In the genomic region with DNA sequence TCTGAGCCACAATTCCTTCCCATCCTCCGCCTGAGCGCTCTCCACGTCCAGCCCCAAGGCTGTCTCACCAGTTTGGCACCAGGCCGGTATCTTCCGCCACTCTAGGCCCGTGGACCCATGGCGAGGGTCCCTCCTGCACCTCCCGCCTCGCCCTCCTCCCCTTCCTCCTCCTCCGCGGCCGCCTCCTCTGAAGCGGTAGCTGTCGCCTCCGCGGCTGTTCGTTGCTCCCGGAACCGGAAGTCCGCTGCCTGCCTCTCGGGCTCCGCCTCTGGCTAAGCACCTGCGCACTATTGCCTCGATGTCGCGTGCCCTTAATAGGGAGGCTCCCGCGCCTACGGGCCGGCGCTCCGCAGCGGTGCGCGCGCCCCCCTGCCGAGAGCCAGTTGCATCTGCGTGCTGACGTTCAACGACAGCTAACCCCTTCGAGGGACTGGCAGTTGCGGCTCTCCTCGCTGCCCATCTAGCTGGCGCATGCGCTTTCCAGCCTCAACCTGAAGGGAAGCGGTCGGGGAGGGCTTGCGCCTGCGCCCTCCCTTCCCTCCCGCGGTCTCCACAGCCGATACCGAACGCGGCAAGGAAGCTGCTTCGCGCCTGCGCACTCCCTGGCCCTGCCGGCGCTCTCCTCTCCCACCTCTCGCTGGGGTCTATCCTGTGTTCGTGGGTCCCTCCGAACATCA, we compare ENCODE assay signal across 8 cellular contexts. TPM values are rescaled to one million over a fixed set of nuclear protein-coding genes. Genes with fewer than 3 reads are reported as not detected.
DNase-seq lines count a peak whose midpoint lies in the region; ATAC-seq, FAIRE-seq and TF ChIP-seq lines count a peak whose summit lies in the region.

A gene with protein sequence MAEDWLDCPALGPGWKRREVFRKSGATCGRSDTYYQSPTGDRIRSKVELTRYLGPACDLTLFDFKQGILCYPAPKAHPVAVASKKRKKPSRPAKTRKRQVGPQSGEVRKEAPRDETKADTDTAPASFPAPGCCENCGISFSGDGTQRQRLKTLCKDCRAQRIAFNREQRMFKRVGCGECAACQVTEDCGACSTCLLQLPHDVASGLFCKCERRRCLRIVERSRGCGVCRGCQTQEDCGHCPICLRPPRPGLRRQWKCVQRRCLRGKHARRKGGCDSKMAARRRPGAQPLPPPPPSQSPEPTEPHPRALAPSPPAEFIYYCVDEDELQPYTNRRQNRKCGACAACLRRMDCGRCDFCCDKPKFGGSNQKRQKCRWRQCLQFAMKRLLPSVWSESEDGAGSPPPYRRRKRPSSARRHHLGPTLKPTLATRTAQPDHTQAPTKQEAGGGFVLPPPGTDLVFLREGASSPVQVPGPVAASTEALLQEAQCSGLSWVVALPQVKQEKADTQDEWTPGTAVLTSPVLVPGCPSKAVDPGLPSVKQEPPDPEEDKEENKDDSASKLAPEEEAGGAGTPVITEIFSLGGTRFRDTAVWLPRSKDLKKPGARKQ (minus strand): TSS at position 229 of the 677 bp plus-strand sequence. CDS start 1,531 bp downstream, outside the sequence.

- H3K27ac ChIP-seq in pancreas, result peak within 1 kb of the TSS; percentile 88 to 96 (median 94)
- peak within 1 kb of the TSS; percentile 90 to 95 for H3K27ac ChIP-seq in tibial artery

- H3K36me3 ChIP-seq in pancreas, result peaks cover 6 to 16% (median 6%) of the 10 kb centered on the region in 3 donors
- peaks cover 11 to 54% (median 44%) of the 10 kb centered on the region in 3 donors for H3K36me3 ChIP-seq in tibial artery

- H3K4me3 Mint-ChIP-seq in activated naive CD8-positive, alpha-beta T cell treated with anti-CD3 and anti-CD28 coated beads, Interleukin-2, amount 50 U/mL, for 24 hours, result peak within 1 kb of the TSS; percentile 98

- TF ChIP-seq CTCF in GM12874 (IDR thresholded peaks at IDR 0.05; ENCODE audit: insufficient read depth, low read depth, low read length) (peak; percentile 24; the same call in 1 of the 2 replicates), pancreas (IDR thresholded peaks at IDR 0.05) (peak in 3 of 4 donors; percentile 6 to 28 (median 9)), tibial artery (IDR thresholded peaks at IDR 0.05) (peak; percentile 33 to 35)

- ATAC-seq in HG02763 (IDR thresholded peaks at IDR 0.05; ENCODE audit: unreplicated experiment) (peak; percentile 88), Right ventricle myocardium inferior (peak; percentile 97), pancreas (peak; percentile 93 to 96 (median 93))
- ATAC-seq in activated naive CD8-positive, alpha-beta T cell treated with anti-CD3 and anti-CD28 coated beads, Interleukin-2, amount 50 U/mL, for 24 hours, result peak; percentile 91

- intact Hi-C loops in Right ventricle myocardium inferior (cut with DNase I), result loop anchor here (1.0 to 10.0 kb wide), 4 partner anchors 13 to 913 kb away; a partner anchor contains a TSS
- intact Hi-C loops in pancreas (cut with DNase I), result no loop called here
- intact Hi-C loops in tibial artery (cut with DNase I; ENCODE audit: low total_unique reads), result loop anchor here (10.0 kb wide), 2 partner anchors 467 to 913 kb away; a partner anchor contains a TSS

- H3K4me3 ChIP-seq in pancreas, result peak within 1 kb of the TSS; percentile 52 to 95 (median 86)
- H3K4me3 ChIP-seq in tibial artery, result peak within 1 kb of the TSS; percentile 93 to 95

- H3K4me1 ChIP-seq in pancreas (peaks cover 9 to 19% (median 14%) of the 10 kb centered on the region in 3 donors), tibial artery (peaks cover 5 to 31% (median 23%) of the 10 kb centered on the region in 4 donors)

- peak; percentile 90 for DNase-seq in NCI-H1417 treated with DMSO at 0.1 percent for 48 hours (lab: John Stamatoyannopoulos, UW)
- peak; percentile 90 for DNase-seq in SW480 (ENCODE audit: low spot score)
- DNase-seq in activated naive CD8-positive, alpha-beta T cell treated with anti-CD3 and anti-CD28 coated beads, Interleukin-2, amount 50 U/mL, for 24 hours, result peak; percentile 93
- peak; percentile 99 for DNase-seq in Right ventricle myocardium inferior (ENCODE audit: missing footprints)
- peak; percentile 95 to 99 (median 98) for DNase-seq in pancreas
- DNase-seq in tibial artery, result peak; percentile 97 to 99

- no peaks in the 10 kb centered on the region for H3K27me3 Mint-ChIP-seq in activated naive CD8-positive, alpha-beta T cell treated with anti-CD3 and anti-CD28 coated beads, Interleukin-2, amount 50 U/mL, for 24 hours

- H3K27me3 ChIP-seq in pancreas (no peaks in the 10 kb centered on the region), tibial artery (no peaks in the 10 kb centered on the region)

- WGBS in pancreas, 2 donors, result 0% methylated on average over 58 to 63 of the region's 63 CpGs

- H3K9me3 ChIP-seq in pancreas (no peaks in the 10 kb centered on the region), tibial artery (no peaks in the 10 kb centered on the region)

- peak; percentile 75 for FAIRE-seq in pancreas (lab: Jason Lieb, UNC)

- peaks cover 46% of the 10 kb centered on the region for H3K4me1 Mint-ChIP-seq in activated naive CD8-positive, alpha-beta T cell treated with anti-CD3 and anti-CD28 coated beads, Interleukin-2, amount 50 U/mL, for 24 hours

- peaks cover 59% of the 10 kb centered on the region for H3K36me3 Mint-ChIP-seq in activated naive CD8-positive, alpha-beta T cell treated with anti-CD3 and anti-CD28 coated beads, Interleukin-2, amount 50 U/mL, for 24 hours (ENCODE audit: low read depth)

- H3K9me3 Mint-ChIP-seq in activated naive CD8-positive, alpha-beta T cell treated with anti-CD3 and anti-CD28 coated beads, Interleukin-2, amount 50 U/mL, for 24 hours, result no peaks in the 10 kb centered on the region

- peak within 1 kb of the TSS; percentile 95 for H3K27ac Mint-ChIP-seq in activated naive CD8-positive, alpha-beta T cell treated with anti-CD3 and anti-CD28 coated beads, Interleukin-2, amount 50 U/mL, for 24 hours

RNA-seq across cellular contexts. Expression of the gene that starts here (rescaled TPM):
- total RNA-seq in Right ventricle myocardium inferior (49.4 TPM), pancreas (10 to 100 TPM; 27.2 to 46.9 (median 33.4) TPM)
- polyA plus RNA-seq in pancreas, result 10 to 100 TPM; 36.5 to 38.1 TPM

Comparison
In these comparisons a context has a peak if more than half of its experiments do, and no peak if none do; other contexts are left out.
1. Peak in every context shown above with its lines: DNase-seq, ATAC-seq, H3K4me3 ChIP-seq and H3K27ac ChIP-seq.
2. intact Hi-C loops: an anchor here in Right ventricle myocardium inferior (1.0 to 10.0 kb wide) and tibial artery (10.0 kb wide); none called in pancreas.